ENCODE assay signal across 11 cellular contexts in the genomic region with DNA sequence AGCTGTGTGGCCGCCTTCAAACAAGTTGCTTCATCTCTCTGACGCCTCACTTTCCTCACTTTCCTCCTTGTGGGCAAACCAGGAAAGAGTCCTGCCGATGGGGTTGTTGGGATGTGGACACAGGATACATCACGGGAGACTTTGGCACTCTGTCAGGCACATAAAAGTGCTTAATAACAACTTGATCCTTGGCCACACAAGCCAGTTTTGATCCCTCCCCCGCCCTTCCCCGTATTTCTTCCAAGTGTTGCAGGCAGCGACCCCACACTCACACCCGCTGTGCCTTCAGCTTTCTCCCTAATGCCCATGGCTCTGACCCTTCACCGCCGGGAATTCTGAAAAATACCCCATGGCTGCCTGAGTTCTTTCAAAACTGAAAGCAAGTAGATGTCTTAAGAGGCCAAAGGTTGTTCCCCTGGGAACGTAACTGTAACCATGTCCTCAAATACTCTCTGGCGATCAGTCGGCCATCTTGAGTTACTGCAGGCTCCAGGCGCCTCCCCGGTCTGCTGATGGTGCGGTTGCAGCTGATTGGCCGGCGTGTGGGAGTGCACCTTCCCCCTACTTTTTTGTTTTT. TPM values are rescaled to one million over a fixed set of nuclear protein-coding genes. Genes with fewer than 3 reads are reported as not detected.
A peak's percentile ranks its signal among the peaks of the same experiment; 100 is the strongest.
DNase-seq lines count a peak whose midpoint lies in the region; ATAC-seq, FAIRE-seq and TF ChIP-seq lines count a peak whose summit lies in the region.
"Had no signal": no experiment of that assay in that cellular context is flagged by ENCODE, and none has a peak within 500 bp of the region (broad histone marks: within the 10 kb centered on the region; RNA-seq: fewer than 3 reads in every experiment).

No MANE protein-coding gene starts in this region.

- H3K4me3 Mint-ChIP-seq in astrocyte (ENCODE audit: unreplicated experiment), result no peak overlapping the region
- H3K4me3 Mint-ChIP-seq in activated CD8-positive, alpha-beta T cell treated with anti-CD3 and anti-CD28 coated beads, Interleukin-2, amount 10 ng/mL, durations not matched to agents 7 days and 5 days, result no peak overlapping the region
- H3K4me3 Mint-ChIP-seq: effector memory CD8-positive, alpha-beta T cell had no signal

- DNase-seq in HCEC 1CT, result peak; percentile 88
- no peak for DNase-seq in astrocyte (ENCODE audit: low read depth)
- DNase-seq in right atrium auricular region (ENCODE audit: low spot score), result no peak
- DNase-seq in renal cortical epithelial cell (ENCODE audit: low read depth), result peak; percentile 94
- DNase-seq in NCI-H2081 treated with DMSO at 0.1 percent for 48 hours (lab: John Stamatoyannopoulos, UW), result no peak
- no peak for DNase-seq in cortex of kidney (lab: John Stamatoyannopoulos, UW)
- DNase-seq in activated CD8-positive, alpha-beta T cell treated with anti-CD3 and anti-CD28 coated beads, Interleukin-2, amount 10 ng/mL, durations not matched to agents 7 days and 5 days, result no peak
- DNase-seq in GF-D8 (lab: John Stamatoyannopoulos, UW), result no peak
- DNase-seq: effector memory CD8-positive, alpha-beta T cell; mesendoderm had no signal

- H3K4me3 ChIP-seq in astrocyte (ENCODE audit: insufficient read depth, low read depth, low read length) (no peak overlapping the region), right atrium auricular region (peak overlapping the region in 1 of 2 donors; percentile 24)

- peak overlapping the region; percentile 5 for H2AFZ ChIP-seq in astrocyte (ENCODE audit: low read depth, low read length)

- no peak overlapping the region for H3K9ac ChIP-seq in astrocyte (ENCODE audit: low read length)

- H3K4me1 ChIP-seq in astrocyte (ENCODE audit: insufficient read depth, low read length), result no peaks in the 10 kb centered on the region
- peaks cover 0 to 22% of the 10 kb centered on the region in 2 donors for H3K4me1 ChIP-seq in right atrium auricular region

- FAIRE-seq in astrocyte (lab: Jason Lieb, UNC), result no peak

- ATAC-seq in activated CD8-positive, alpha-beta T cell treated with anti-CD3 and anti-CD28 coated beads, Interleukin-2, amount 10 ng/mL, durations not matched to agents 7 days and 5 days, result no peak
- ATAC-seq: effector memory CD8-positive, alpha-beta T cell had no signal

- peaks cover 26% of the 10 kb centered on the region for H3K27me3 Mint-ChIP-seq in astrocyte (ENCODE audit: low read depth, unreplicated experiment)
- H3K27me3 Mint-ChIP-seq in activated CD8-positive, alpha-beta T cell treated with anti-CD3 and anti-CD28 coated beads, Interleukin-2, amount 10 ng/mL, durations not matched to agents 7 days and 5 days (ENCODE audit: low read depth), result no peaks in the 10 kb centered on the region
- H3K27me3 Mint-ChIP-seq: effector memory CD8-positive, alpha-beta T cell had no signal

- H3K4me1 Mint-ChIP-seq in astrocyte (ENCODE audit: low read depth, unreplicated experiment), result no peaks in the 10 kb centered on the region
- H3K4me1 Mint-ChIP-seq in activated CD8-positive, alpha-beta T cell treated with anti-CD3 and anti-CD28 coated beads, Interleukin-2, amount 10 ng/mL, durations not matched to agents 7 days and 5 days (ENCODE audit: low read depth), result no peaks in the 10 kb centered on the region

- no peaks in the 10 kb centered on the region for H3K9me3 Mint-ChIP-seq in astrocyte (ENCODE audit: unreplicated experiment)
- no peaks in the 10 kb centered on the region for H3K9me3 Mint-ChIP-seq in activated CD8-positive, alpha-beta T cell treated with anti-CD3 and anti-CD28 coated beads, Interleukin-2, amount 10 ng/mL, durations not matched to agents 7 days and 5 days (ENCODE audit: insufficient read depth)
- H3K9me3 Mint-ChIP-seq: effector memory CD8-positive, alpha-beta T cell had no signal

- CTCF ChIA-PET in activated CD8-positive, alpha-beta T cell treated with anti-CD3 and anti-CD28 coated beads, Interleukin-2, amount 10 ng/mL, durations not matched to agents 7 days and 5 days (lab: Charles Lee), result interaction anchor here (1.2 to 2.5 kb wide), 2 partner anchors 16 to 26 kb away, joined by 4 to 8 read pairs; no protein-coding TSS in a partner anchor

- H3K36me3 ChIP-seq in astrocyte (ENCODE audit: insufficient read depth, low read length) (no peaks in the 10 kb centered on the region), right atrium auricular region (no peaks in the 10 kb centered on the region)

- H3K4me2 ChIP-seq in astrocyte (ENCODE audit: low read length), result peak overlapping the region; percentile 45

- H3K27me3 ChIP-seq in astrocyte (ENCODE audit: insufficient read depth, low read length) (peaks cover 6% of the 10 kb centered on the region), right atrium auricular region (no peaks in the 10 kb centered on the region)

- POLR2A ChIA-PET in activated CD8-positive, alpha-beta T cell treated with anti-CD3 and anti-CD28 coated beads, Interleukin-2, amount 10 ng/mL, durations not matched to agents 7 days and 5 days (lab: Charles Lee), result no interaction called here

- no peak overlapping the region for H3K27ac ChIP-seq in astrocyte (ENCODE audit: low read depth, low read length)
- peak overlapping the region; percentile 60 to 65 for H3K27ac ChIP-seq in right atrium auricular region
- H3K27ac ChIP-seq: HL-60 had no signal

- TF ChIP-seq CTCF in astrocyte (IDR thresholded peaks at IDR 0.05; ENCODE audit: insufficient read depth, low read depth, low read length) (no peak), right atrium auricular region (IDR thresholded peaks at IDR 0.05) (no peak)

- no peaks in the 10 kb centered on the region for H3K9me3 ChIP-seq in astrocyte (ENCODE audit: insufficient read depth, low read depth, low read length)
- H3K9me3 ChIP-seq in right atrium auricular region, result no peaks in the 10 kb centered on the region

- no peaks in the 10 kb centered on the region for H4K20me1 ChIP-seq in astrocyte (ENCODE audit: insufficient read depth, low read length)

- H3K79me2 ChIP-seq in astrocyte (ENCODE audit: insufficient read depth, low read length), result no peaks in the 10 kb centered on the region

- no peaks in the 10 kb centered on the region for H3K36me3 Mint-ChIP-seq in astrocyte (ENCODE audit: low read depth, unreplicated experiment)
- no peaks in the 10 kb centered on the region for H3K36me3 Mint-ChIP-seq in activated CD8-positive, alpha-beta T cell treated with anti-CD3 and anti-CD28 coated beads, Interleukin-2, amount 10 ng/mL, durations not matched to agents 7 days and 5 days (ENCODE audit: low read depth)

- no peak overlapping the region for H3K27ac Mint-ChIP-seq in astrocyte (ENCODE audit: unreplicated experiment)
- H3K27ac Mint-ChIP-seq in activated CD8-positive, alpha-beta T cell treated with anti-CD3 and anti-CD28 coated beads, Interleukin-2, amount 10 ng/mL, durations not matched to agents 7 days and 5 days, result no peak overlapping the region

RNA-seq across cellular contexts. Expression of a gene that starts 59.8 kb away (rescaled TPM):
- 1.4 and 2.3 TPM in 2 replicates for total RNA-seq in astrocyte
- 10 to 100 TPM; 11.0 to 13.7 TPM for total RNA-seq in right atrium auricular region
- 10.2 and 10.8 TPM in 2 replicates for total RNA-seq in renal cortical epithelial cell
- total RNA-seq in activated CD8-positive, alpha-beta T cell treated with anti-CD3 and anti-CD28 coated beads, Interleukin-2, amount 10 ng/mL, durations not matched to agents 7 days and 5 days, result 1 to 10 TPM; 1.0 to 1.4 TPM

Comparison
In these comparisons a context has a peak if more than half of its experiments do, and no peak if none do; other contexts are left out.
1. DNase-seq: peak in HCEC 1CT (single experiment) and renal cortical epithelial cell (single experiment); none in astrocyte (single experiment), right atrium auricular region (single experiment), NCI-H2081 treated with DMSO at 0.1 percent for 48 hours (single experiment), cortex of kidney (single experiment), activated CD8-positive, alpha-beta T cell treated with anti-CD3 and anti-CD28 coated beads, Interleukin-2, amount 10 ng/mL, durations not matched to agents 7 days and 5 days (single experiment) and GF-D8 (single experiment).